Comparison of ENCODE assay signal across 8 cellular contexts in genomic region chr14:44846232-44846824, GRCh38.
DNase-seq lines count a peak whose midpoint lies in the region; ATAC-seq and TF ChIP-seq lines count a peak whose summit lies in the region.

No MANE protein-coding gene starts in this region.

- TF ChIP-seq CTCF in cardiac fibroblast (IDR thresholded peaks at IDR 0.05; ENCODE audit: low read depth, low read length) = peak; percentile 88

- H3K4me3 ChIP-seq in cardiac fibroblast (replicated peaks in 1 of 2; ENCODE audit: low read depth in 2 of 2, low read length in 2 of 2) = no peak overlapping the region

- DNase-seq in COLO668 (lab: John Stamatoyannopoulos, UW; ENCODE audit: unreplicated experiment) (peak; percentile 20), NCI-H446 treated with DMSO at 0.1 percent for 48 hours (lab: John Stamatoyannopoulos, UW) (peak; percentile 32), cardiac fibroblast (ENCODE audit: low read depth in 2 of 2) (peak; percentile 67), medulla oblongata (ENCODE audit: extremely low spot score) (peak; percentile 76)

- peak; percentile 73 for ATAC-seq in GM18520 (IDR thresholded peaks at IDR 0.05; ENCODE audit: unreplicated experiment)
- peak; percentile 84 for ATAC-seq in HG03175 (IDR thresholded peaks at IDR 0.05; ENCODE audit: unreplicated experiment)
- no peak for ATAC-seq in HG02870 (IDR thresholded peaks at IDR 0.05; ENCODE audit: unreplicated experiment)
- no peak for ATAC-seq in HG03520 (IDR thresholded peaks at IDR 0.05; ENCODE audit: unreplicated experiment)

Comparison
In these comparisons a context has a peak if more than half of its experiments do, and no peak if none do; other contexts are left out.
1. DNase-seq: peak in every context shown above with its lines; median percentile 76 in medulla oblongata; 67 in cardiac fibroblast; 32 in NCI-H446 treated with DMSO at 0.1 percent for 48 hours; 20 in COLO668.
2. ATAC-seq: peak in GM18520 (single experiment) and HG03175 (single experiment); none in HG02870 (single experiment) and HG03520 (single experiment).